1 cellular context compared by ENCODE assay signal in genomic region chr12:61647566-61647965, GRCh38.
A peak's percentile ranks its signal among the peaks of the same experiment; 100 is the strongest.
TF ChIP-seq lines count a peak whose summit lies in the region.

No MANE protein-coding gene starts in this region.

TF ChIP-seq in IMR-90, 13 proteins besides CTCF, POLR2A, EP300 and RAD21:
- TF ChIP-seq MAFK (IDR thresholded peaks at IDR 0.05; ENCODE audit: low read depth, low read length) = 0 out of 2 replicates have a peak, but pooled peaks have one; percentile 5
- TF ChIP-seq, protein P1, sequence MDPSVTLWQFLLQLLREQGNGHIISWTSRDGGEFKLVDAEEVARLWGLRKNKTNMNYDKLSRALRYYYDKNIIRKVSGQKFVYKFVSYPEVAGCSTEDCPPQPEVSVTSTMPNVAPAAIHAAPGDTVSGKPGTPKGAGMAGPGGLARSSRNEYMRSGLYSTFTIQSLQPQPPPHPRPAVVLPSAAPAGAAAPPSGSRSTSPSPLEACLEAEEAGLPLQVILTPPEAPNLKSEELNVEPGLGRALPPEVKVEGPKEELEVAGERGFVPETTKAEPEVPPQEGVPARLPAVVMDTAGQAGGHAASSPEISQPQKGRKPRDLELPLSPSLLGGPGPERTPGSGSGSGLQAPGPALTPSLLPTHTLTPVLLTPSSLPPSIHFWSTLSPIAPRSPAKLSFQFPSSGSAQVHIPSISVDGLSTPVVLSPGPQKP (IDR thresholded peaks at IDR 0.05; ENCODE audit: borderline replicate concordance, low read depth, low read length) = no peak
